ENCODE assay signal across 1 cellular context in the genomic region with DNA sequence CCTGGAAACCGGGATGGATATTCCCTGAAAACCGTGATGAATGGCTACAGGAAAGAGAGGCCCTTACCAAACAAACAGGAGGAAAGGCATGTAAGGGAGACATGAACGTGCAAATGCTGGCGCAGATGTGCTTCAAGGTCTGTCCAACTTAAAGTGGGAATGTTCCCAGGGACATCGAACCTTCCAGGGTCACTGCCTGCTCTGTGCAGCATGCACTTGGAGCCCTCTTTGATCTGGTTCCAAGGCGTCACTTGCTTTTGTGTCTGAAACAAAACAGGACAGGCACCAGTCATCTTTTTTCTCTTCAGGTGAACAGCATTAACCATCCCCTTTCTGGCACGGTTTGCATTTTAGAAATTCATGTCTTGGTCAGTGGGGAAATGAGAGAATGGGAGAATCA.
TF ChIP-seq lines count a peak whose summit lies in the region.

No MANE protein-coding gene starts in this region.

TF ChIP-seq in HepG2, 621 proteins besides CTCF, POLR2A, EP300 and RAD21 (continued from another document and continues in another):
- TF ChIP-seq, protein P1, sequence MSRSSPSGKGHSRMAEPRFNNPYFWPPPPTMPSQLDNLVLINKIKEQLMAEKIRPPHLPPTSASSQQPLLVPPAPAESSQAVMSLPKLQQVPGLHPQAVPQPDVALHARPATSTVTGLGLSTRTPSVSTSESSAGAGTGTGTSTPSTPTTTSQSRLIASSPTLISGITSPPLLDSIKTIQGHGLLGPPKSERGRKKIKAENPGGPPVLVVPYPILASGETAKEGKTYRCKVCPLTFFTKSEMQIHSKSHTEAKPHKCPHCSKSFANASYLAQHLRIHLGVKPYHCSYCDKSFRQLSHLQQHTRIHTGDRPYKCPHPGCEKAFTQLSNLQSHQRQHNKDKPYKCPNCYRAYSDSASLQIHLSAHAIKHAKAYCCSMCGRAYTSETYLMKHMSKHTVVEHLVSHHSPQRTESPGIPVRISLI (CRISPR knock-in tag; IDR thresholded peaks at IDR 0.05; ENCODE audit: borderline replicate concordance), result peak; percentile 34; the same call in 1 of the 2 replicates
- TF ChIP-seq KLF6 (CRISPR knock-in tag; IDR thresholded peaks at IDR 0.05) (no peak), ZNF558 (CRISPR knock-in tag; IDR thresholded peaks at IDR 0.05; ENCODE audit: borderline replicate concordance) (no peak), BRD4 (CRISPR knock-in tag; IDR thresholded peaks at IDR 0.05) (peak; percentile 62; the same call in 1 of the 2 replicates), SRSF9 (IDR thresholded peaks at IDR 0.05; ENCODE audit: borderline replicate concordance, insufficient read depth, low read depth, low read length, poor library complexity, severe bottlenecking) (no peak), ZSCAN12 (CRISPR knock-in tag; IDR thresholded peaks at IDR 0.05) (no peak), GABPB1 (CRISPR knock-in tag; IDR thresholded peaks at IDR 0.05) (no peak), MIXL1 (CRISPR knock-in tag; IDR thresholded peaks at IDR 0.05) (0 out of 2 replicates have a peak, but pooled peaks have one; percentile 31), ZNF614 (CRISPR knock-in tag; IDR thresholded peaks at IDR 0.05; ENCODE audit: borderline replicate concordance) (no peak), IRF2 (CRISPR knock-in tag; IDR thresholded peaks at IDR 0.05) (peak; percentile 64), NR3C1 (CRISPR knock-in tag; IDR thresholded peaks at IDR 0.05) (no peak), GLI4 (CRISPR knock-in tag; IDR thresholded peaks at IDR 0.05; ENCODE audit: borderline replicate concordance) (no peak), TBX2 (CRISPR knock-in tag; IDR thresholded peaks at IDR 0.05; ENCODE audit: borderline replicate concordance) (peak; percentile 71; the same call in 1 of the 2 replicates), MYNN (CRISPR knock-in tag; IDR thresholded peaks at IDR 0.05; ENCODE audit: low read depth) (no peak), NONO (IDR thresholded peaks at IDR 0.05) (no peak), NONO (CRISPR knock-in tag; conservative IDR thresholded peaks at IDR 0.05) (no peak), STAG1 (CRISPR knock-in tag; IDR thresholded peaks at IDR 0.05) (peak; percentile 19; the same call in 1 of the 2 replicates), ZKSCAN8 (CRISPR knock-in tag; IDR thresholded peaks at IDR 0.05; ENCODE audit: borderline replicate concordance) (0 out of 2 replicates have a peak, but pooled peaks have one; percentile 30), JUNB (CRISPR knock-in tag; IDR thresholded peaks at IDR 0.05; ENCODE audit: borderline replicate concordance) (no peak), ZNF615 (CRISPR knock-in tag; IDR thresholded peaks at IDR 0.05; ENCODE audit: borderline replicate concordance) (no peak), PAWR (CRISPR knock-in tag; IDR thresholded peaks at IDR 0.05; ENCODE audit: borderline replicate concordance) (no peak), CENPX (CRISPR knock-in tag; IDR thresholded peaks at IDR 0.05) (no peak), CBX5 (CRISPR knock-in tag; IDR thresholded peaks at IDR 0.05; ENCODE audit: borderline replicate concordance) (no peak), SP4 (CRISPR knock-in tag; IDR thresholded peaks at IDR 0.05) (no peak), TAF1 (CRISPR knock-in tag; IDR thresholded peaks at IDR 0.05) (no peak), ZMYM4 (CRISPR knock-in tag; IDR thresholded peaks at IDR 0.05) (no peak), ZNF660 (CRISPR knock-in tag; IDR thresholded peaks at IDR 0.05; ENCODE audit: borderline replicate concordance, low read depth) (no peak), CREB1 (IDR thresholded peaks at IDR 0.05) (no peak), CREB1 (CRISPR knock-in tag; IDR thresholded peaks at IDR 0.05) (no peak), ZNF441 (CRISPR knock-in tag; IDR thresholded peaks at IDR 0.05; ENCODE audit: borderline replicate concordance) (no peak), ZNF34 (CRISPR knock-in tag; IDR thresholded peaks at IDR 0.05; ENCODE audit: borderline replicate concordance) (no peak), NFIB (CRISPR knock-in tag; IDR thresholded peaks at IDR 0.05; ENCODE audit: borderline replicate concordance) (no peak), ZNF788 (CRISPR knock-in tag; IDR thresholded peaks at IDR 0.05; ENCODE audit: borderline replicate concordance) (0 out of 2 replicates have a peak, but pooled peaks have one; percentile 27), ZNF260 (CRISPR knock-in tag; IDR thresholded peaks at IDR 0.05; ENCODE audit: borderline replicate concordance, low read depth) (no peak), ZNF777 (CRISPR knock-in tag; IDR thresholded peaks at IDR 0.05) (no peak), NR2F1 (CRISPR knock-in tag; IDR thresholded peaks at IDR 0.05) (no peak), ZNF839 (CRISPR knock-in tag; IDR thresholded peaks at IDR 0.05; ENCODE audit: borderline replicate concordance) (no peak), EEA1 (CRISPR knock-in tag; IDR thresholded peaks at IDR 0.05; ENCODE audit: borderline replicate concordance) (no peak), ZSCAN25 (CRISPR knock-in tag; IDR thresholded peaks at IDR 0.05) (no peak), HNF4A (CRISPR knock-in tag; IDR thresholded peaks at IDR 0.05) (peak; percentile 70)
- TF ChIP-seq, protein P2, sequence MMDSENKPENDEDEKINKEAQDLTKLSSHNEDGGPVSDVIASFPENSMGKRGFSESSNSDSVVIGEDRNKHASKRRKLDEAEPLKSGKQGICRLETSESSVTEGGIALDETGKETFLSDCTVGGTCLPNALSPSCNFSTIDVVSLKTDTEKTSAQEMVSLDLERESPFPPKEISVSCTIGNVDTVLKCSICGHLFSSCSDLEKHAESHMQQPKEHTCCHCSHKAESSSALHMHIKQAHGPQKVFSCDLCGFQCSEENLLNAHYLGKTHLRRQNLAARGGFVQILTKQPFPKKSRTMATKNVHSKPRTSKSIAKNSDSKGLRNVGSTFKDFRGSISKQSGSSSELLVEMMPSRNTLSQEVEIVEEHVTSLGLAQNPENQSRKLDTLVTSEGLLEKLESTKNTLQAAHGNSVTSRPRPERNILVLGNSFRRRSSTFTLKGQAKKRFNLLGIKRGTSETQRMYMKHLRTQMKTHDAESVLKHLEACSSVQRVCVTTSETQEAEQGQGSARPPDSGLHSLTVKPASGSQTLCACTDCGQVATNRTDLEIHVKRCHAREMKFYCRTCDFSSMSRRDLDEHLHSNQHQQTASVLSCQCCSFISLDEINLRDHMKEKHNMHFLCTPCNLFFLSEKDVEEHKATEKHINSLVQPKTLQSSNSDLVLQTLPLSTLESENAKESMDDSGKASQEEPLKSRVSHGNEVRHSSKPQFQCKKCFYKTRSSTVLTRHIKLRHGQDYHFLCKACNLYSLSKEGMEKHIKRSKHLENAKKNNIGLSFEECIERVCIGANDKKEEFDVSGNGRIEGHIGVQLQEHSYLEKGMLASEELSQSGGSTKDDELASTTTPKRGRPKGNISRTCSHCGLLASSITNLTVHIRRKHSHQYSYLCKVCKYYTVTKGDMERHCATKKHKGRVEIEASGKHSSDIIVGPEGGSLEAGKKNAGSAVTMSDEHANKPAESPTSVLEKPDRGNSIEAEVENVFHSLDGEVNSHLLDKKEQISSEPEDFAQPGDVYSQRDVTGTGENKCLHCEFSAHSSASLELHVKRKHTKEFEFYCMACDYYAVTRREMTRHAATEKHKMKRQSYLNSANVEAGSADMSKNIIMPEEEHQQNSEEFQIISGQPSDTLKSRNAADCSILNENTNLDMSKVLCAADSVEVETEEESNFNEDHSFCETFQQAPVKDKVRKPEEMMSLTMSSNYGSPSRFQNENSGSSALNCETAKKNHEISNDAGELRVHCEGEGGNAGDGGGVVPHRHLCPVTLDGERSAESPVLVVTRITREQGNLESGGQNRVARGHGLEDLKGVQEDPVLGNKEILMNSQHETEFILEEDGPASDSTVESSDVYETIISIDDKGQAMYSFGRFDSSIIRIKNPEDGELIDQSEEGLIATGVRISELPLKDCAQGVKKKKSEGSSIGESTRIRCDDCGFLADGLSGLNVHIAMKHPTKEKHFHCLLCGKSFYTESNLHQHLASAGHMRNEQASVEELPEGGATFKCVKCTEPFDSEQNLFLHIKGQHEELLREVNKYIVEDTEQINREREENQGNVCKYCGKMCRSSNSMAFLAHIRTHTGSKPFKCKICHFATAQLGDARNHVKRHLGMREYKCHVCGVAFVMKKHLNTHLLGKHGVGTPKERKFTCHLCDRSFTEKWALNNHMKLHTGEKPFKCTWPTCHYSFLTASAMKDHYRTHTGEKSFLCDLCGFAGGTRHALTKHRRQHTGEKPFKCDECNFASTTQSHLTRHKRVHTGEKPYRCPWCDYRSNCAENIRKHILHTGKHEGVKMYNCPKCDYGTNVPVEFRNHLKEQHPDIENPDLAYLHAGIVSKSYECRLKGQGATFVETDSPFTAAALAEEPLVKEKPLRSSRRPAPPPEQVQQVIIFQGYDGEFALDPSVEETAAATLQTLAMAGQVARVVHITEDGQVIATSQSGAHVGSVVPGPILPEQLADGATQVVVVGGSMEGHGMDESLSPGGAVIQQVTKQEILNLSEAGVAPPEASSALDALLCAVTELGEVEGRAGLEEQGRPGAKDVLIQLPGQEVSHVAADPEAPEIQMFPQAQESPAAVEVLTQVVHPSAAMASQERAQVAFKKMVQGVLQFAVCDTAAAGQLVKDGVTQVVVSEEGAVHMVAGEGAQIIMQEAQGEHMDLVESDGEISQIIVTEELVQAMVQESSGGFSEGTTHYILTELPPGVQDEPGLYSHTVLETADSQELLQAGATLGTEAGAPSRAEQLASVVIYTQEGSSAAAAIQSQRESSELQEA (CRISPR knock-in tag; IDR thresholded peaks at IDR 0.05; ENCODE audit: not compliant biosample characterization), result no peak
- TF ChIP-seq, protein P3, sequence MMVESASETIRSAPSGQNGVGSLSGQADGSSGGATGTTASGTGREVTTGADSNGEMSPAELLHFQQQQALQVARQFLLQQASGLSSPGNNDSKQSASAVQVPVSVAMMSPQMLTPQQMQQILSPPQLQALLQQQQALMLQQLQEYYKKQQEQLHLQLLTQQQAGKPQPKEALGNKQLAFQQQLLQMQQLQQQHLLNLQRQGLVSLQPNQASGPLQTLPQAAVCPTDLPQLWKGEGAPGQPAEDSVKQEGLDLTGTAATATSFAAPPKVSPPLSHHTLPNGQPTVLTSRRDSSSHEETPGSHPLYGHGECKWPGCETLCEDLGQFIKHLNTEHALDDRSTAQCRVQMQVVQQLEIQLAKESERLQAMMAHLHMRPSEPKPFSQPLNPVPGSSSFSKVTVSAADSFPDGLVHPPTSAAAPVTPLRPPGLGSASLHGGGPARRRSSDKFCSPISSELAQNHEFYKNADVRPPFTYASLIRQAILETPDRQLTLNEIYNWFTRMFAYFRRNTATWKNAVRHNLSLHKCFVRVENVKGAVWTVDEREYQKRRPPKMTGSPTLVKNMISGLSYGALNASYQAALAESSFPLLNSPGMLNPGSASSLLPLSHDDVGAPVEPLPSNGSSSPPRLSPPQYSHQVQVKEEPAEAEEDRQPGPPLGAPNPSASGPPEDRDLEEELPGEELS (CRISPR knock-in tag; IDR thresholded peaks at IDR 0.05), result peak; percentile 78
- TF ChIP-seq, protein P4, sequence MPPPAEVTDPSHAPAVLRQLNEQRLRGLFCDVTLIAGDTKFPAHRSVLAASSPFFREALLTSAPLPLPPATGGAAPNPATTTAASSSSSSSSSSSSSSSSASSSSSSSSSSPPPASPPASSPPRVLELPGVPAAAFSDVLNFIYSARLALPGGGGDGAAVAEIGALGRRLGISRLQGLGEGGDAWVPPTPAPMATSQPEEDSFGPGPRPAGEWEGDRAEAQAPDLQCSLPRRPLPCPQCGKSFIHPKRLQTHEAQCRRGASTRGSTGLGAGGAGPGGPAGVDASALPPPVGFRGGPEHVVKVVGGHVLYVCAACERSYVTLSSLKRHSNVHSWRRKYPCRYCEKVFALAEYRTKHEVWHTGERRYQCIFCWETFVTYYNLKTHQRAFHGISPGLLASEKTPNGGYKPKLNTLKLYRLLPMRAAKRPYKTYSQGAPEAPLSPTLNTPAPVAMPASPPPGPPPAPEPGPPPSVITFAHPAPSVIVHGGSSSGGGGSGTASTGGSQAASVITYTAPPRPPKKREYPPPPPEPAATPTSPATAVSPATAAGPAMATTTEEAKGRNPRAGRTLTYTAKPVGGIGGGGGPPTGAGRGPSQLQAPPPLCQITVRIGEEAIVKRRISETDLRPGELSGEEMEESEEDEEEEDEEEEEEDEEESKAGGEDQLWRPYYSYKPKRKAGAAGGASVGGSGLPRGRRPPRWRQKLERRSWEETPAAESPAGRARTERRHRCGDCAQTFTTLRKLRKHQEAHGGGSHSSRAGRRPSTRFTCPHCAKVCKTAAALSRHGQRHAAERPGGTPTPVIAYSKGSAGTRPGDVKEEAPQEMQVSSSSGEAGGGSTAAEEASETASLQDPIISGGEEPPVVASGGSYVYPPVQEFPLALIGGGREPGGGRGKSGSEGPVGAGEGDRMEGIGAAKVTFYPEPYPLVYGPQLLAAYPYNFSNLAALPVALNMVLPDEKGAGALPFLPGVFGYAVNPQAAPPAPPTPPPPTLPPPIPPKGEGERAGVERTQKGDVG (CRISPR knock-in tag; IDR thresholded peaks at IDR 0.05; ENCODE audit: borderline replicate concordance), result 0 out of 2 replicates have a peak, but pooled peaks have one; percentile 31
- TF ChIP-seq, protein P5, sequence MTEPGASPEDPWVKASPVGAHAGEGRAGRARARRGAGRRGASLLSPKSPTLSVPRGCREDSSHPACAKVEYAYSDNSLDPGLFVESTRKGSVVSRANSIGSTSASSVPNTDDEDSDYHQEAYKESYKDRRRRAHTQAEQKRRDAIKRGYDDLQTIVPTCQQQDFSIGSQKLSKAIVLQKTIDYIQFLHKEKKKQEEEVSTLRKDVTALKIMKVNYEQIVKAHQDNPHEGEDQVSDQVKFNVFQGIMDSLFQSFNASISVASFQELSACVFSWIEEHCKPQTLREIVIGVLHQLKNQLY (CRISPR knock-in tag; IDR thresholded peaks at IDR 0.05), result 0 out of 2 replicates have a peak, but pooled peaks have one; percentile 42
- TF ChIP-seq, protein P6, sequence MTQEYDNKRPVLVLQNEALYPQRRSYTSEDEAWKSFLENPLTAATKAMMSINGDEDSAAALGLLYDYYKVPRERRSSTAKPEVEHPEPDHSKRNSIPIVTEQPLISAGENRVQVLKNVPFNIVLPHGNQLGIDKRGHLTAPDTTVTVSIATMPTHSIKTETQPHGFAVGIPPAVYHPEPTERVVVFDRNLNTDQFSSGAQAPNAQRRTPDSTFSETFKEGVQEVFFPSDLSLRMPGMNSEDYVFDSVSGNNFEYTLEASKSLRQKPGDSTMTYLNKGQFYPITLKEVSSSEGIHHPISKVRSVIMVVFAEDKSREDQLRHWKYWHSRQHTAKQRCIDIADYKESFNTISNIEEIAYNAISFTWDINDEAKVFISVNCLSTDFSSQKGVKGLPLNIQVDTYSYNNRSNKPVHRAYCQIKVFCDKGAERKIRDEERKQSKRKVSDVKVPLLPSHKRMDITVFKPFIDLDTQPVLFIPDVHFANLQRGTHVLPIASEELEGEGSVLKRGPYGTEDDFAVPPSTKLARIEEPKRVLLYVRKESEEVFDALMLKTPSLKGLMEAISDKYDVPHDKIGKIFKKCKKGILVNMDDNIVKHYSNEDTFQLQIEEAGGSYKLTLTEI (CRISPR knock-in tag; conservative IDR thresholded peaks at IDR 0.05), result no peak
- TF ChIP-seq, protein P7, sequence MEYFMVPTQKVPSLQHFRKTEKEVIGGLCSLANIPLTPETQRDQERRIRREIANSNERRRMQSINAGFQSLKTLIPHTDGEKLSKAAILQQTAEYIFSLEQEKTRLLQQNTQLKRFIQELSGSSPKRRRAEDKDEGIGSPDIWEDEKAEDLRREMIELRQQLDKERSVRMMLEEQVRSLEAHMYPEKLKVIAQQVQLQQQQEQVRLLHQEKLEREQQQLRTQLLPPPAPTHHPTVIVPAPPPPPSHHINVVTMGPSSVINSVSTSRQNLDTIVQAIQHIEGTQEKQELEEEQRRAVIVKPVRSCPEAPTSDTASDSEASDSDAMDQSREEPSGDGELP (IDR thresholded peaks at IDR 0.05; ENCODE audit: borderline replicate concordance, low read depth), result peak; percentile 28; the same call in 1 of the 2 replicates
